8 cellular contexts compared by ENCODE assay signal in genomic region chr10:91924212-91925021, GRCh38. TPM values are rescaled to one million over a fixed set of nuclear protein-coding genes. Genes with fewer than 3 reads are reported as not detected.
DNase-seq lines count a peak whose midpoint lies in the region; ATAC-seq and TF ChIP-seq lines count a peak whose summit lies in the region.

No MANE protein-coding gene starts in this region.

- TF ChIP-seq CTCF in fibroblast of pulmonary artery (IDR thresholded peaks at IDR 0.05; ENCODE audit: low read length, missing control alignments): no peak

- peaks cover 3% of the 10 kb centered on the region for H3K79me2 ChIP-seq in trophoblast cell (ENCODE audit: control insufficient read depth, insufficient read depth, low read length, poor library complexity)

- H4K91ac ChIP-seq in trophoblast cell (ENCODE audit: low read depth, low read length): peak overlapping the region; percentile 84

- H3K4me2 ChIP-seq in trophoblast cell (ENCODE audit: low read length): peak overlapping the region; percentile 87

- peak overlapping the region; percentile 97 for H4K8ac ChIP-seq in trophoblast cell (ENCODE audit: low read depth, low read length)

- H3K18ac ChIP-seq in trophoblast cell (ENCODE audit: low read length): no peak overlapping the region

- H3K27me3 Mint-ChIP-seq in activated T-cell treated with anti-CD3 and anti-CD28 coated beads, Interleukin-2, amount 50 U/mL, for 24 hours: no peaks in the 10 kb centered on the region
- no peaks in the 10 kb centered on the region for H3K27me3 Mint-ChIP-seq in T-helper 17 cell

- H2BK12ac ChIP-seq in trophoblast cell (ENCODE audit: low read length): no peak overlapping the region

- peak overlapping the region; percentile 90 for H3K9ac ChIP-seq in trophoblast cell (ENCODE audit: low read length)

- no peak overlapping the region for H2BK120ac ChIP-seq in trophoblast cell (ENCODE audit: insufficient read depth, low read length, poor library complexity)

- H3K23ac ChIP-seq in trophoblast cell (ENCODE audit: low read length): no peak overlapping the region

- WGBS in trophoblast cell (ENCODE audit: extremely low coverage, insufficient coverage, insufficient read length): no CpG with 5 or more reads among the region's 21 CpGs

- no peak overlapping the region for H2AK5ac ChIP-seq in trophoblast cell (ENCODE audit: low read length)

- H3K9me3 ChIP-seq in T-helper 17 cell (ENCODE audit: control insufficient read depth, low read length, poor library complexity, severe bottlenecking) (no peaks in the 10 kb centered on the region), trophoblast cell (ENCODE audit: insufficient read depth, low read depth, low read length) (no peaks in the 10 kb centered on the region)

- peaks cover 6% of the 10 kb centered on the region for H3K79me1 ChIP-seq in trophoblast cell (ENCODE audit: low read length)

- H3K27ac Mint-ChIP-seq in activated T-cell treated with anti-CD3 and anti-CD28 coated beads, Interleukin-2, amount 50 U/mL, for 24 hours: peak overlapping the region; percentile 99
- H3K27ac Mint-ChIP-seq in T-helper 17 cell: peak overlapping the region; percentile 93

- peak overlapping the region; percentile 92 for H3K4me3 Mint-ChIP-seq in activated T-cell treated with anti-CD3 and anti-CD28 coated beads, Interleukin-2, amount 50 U/mL, for 24 hours
- H3K4me3 Mint-ChIP-seq in T-helper 17 cell: peak overlapping the region; percentile 96

- H2AFZ ChIP-seq in trophoblast cell (ENCODE audit: insufficient read depth, low read length, poor library complexity): peak overlapping the region; percentile 92

- no peak overlapping the region for H2BK5ac ChIP-seq in trophoblast cell (ENCODE audit: low read depth, low read length, poor library complexity)

- H3K27me3 ChIP-seq in trophoblast cell (ENCODE audit: insufficient read depth, low read length): no peaks in the 10 kb centered on the region

- peaks cover 48% of the 10 kb centered on the region for H3K36me3 Mint-ChIP-seq in activated T-cell treated with anti-CD3 and anti-CD28 coated beads, Interleukin-2, amount 50 U/mL, for 24 hours (ENCODE audit: low read depth)
- H3K36me3 Mint-ChIP-seq in T-helper 17 cell (ENCODE audit: low read depth): peaks cover 6% of the 10 kb centered on the region

- peak overlapping the region; percentile 82 for H4K12ac ChIP-seq in trophoblast cell (ENCODE audit: low read depth, low read length)

- ATAC-seq in HG03066 (IDR thresholded peaks at IDR 0.05; ENCODE audit: low read depth, unreplicated experiment) (peak; percentile 43), T-helper 17 cell (no peak), HG03378 (IDR thresholded peaks at IDR 0.05; ENCODE audit: unreplicated experiment) (no peak)

- peaks cover 2 to 4% of the 10 kb centered on the region in 2 experiments for H3K4me1 ChIP-seq in trophoblast cell (ENCODE audit: control insufficient read depth in 1 of 2, insufficient read depth in 2 of 2, low read length in 2 of 2)

- H3K9me3 Mint-ChIP-seq in activated T-cell treated with anti-CD3 and anti-CD28 coated beads, Interleukin-2, amount 50 U/mL, for 24 hours: no peaks in the 10 kb centered on the region

- peaks cover 0 to 3% of the 10 kb centered on the region in 2 experiments for H3K36me3 ChIP-seq in trophoblast cell (ENCODE audit: control insufficient read depth in 1 of 2, insufficient read depth in 2 of 2, low read length in 2 of 2)

- no peak overlapping the region for H3K14ac ChIP-seq in trophoblast cell (ENCODE audit: low read length)

- peak overlapping the region; percentile 73 for H3K4ac ChIP-seq in trophoblast cell (ENCODE audit: low read depth, low read length)

- DNase-seq in activated T-cell treated with anti-CD3 and anti-CD28 coated beads, Interleukin-2, amount 50 U/mL, for 24 hours: no peak
- DNase-seq in activated T-cell treated with anti-CD3 and anti-CD28 coated beads, Interleukin-2, amount 50 U/mL, for 48 hours: no peak
- DNase-seq in T-helper 17 cell (no peak), fibroblast of pulmonary artery (ENCODE audit: low read depth) (peak; percentile 25), trophoblast cell (peak in 1 of 2 donors; percentile 58), nucleus accumbens (lab: John Stamatoyannopoulos, UW) (no peak)

- peak overlapping the region; percentile 67 for H3K27ac ChIP-seq in trophoblast cell (ENCODE audit: low read depth, low read length)

- peak overlapping the region; percentile 88 for H3K4me3 ChIP-seq in fibroblast of pulmonary artery (replicated peaks; ENCODE audit: low read depth, low read length)
- H3K4me3 ChIP-seq in trophoblast cell (ENCODE audit: low read depth, low read length): peak overlapping the region; percentile 95

- H3K4me1 Mint-ChIP-seq in activated T-cell treated with anti-CD3 and anti-CD28 coated beads, Interleukin-2, amount 50 U/mL, for 24 hours (ENCODE audit: low read depth): peaks cover 50% of the 10 kb centered on the region
- peaks cover 30% of the 10 kb centered on the region for H3K4me1 Mint-ChIP-seq in T-helper 17 cell

RNA-seq across cellular contexts. Expression of gene BTAF1, which starts 0.8 kb away (rescaled TPM):
- 10 to 100 TPM; 66.8 to 68.9 TPM for total RNA-seq in T-helper 17 cell
- polyA plus RNA-seq in trophoblast cell (2013): 19.8 and 20.2 TPM in 2 replicates

RNA-seq across cellular contexts. Expression of gene FGFBP3, which starts 15.1 kb away (rescaled TPM):
- total RNA-seq in T-helper 17 cell: 1 to 10 TPM; 1.7 to 1.8 TPM
- 0.96 and 1.0 TPM in 2 replicates for polyA plus RNA-seq in trophoblast cell (2013)
